ENCODE assay signal across 17 cellular contexts in genomic region chr17:4307179-4307930, GRCh38. TPM values are rescaled to one million over a fixed set of nuclear protein-coding genes. Genes with fewer than 3 reads are reported as not detected.
DNase-seq lines count a peak whose midpoint lies in the region; ATAC-seq, FAIRE-seq and TF ChIP-seq lines count a peak whose summit lies in the region.
"Had no signal": no experiment of that assay in that cellular context is flagged by ENCODE, and none has a peak within 500 bp of the region (broad histone marks: within the 10 kb centered on the region; RNA-seq: fewer than 3 reads in every experiment).

No MANE protein-coding gene starts in this region.

- no peak overlapping the region for H3K14ac ChIP-seq in H1 (ENCODE audit: insufficient read length)

- H2BK120ac ChIP-seq in H1 (replicated peaks; ENCODE audit: low read depth, low read length): peak overlapping the region; percentile 13

- H3K4ac ChIP-seq in H1 (replicated peaks; ENCODE audit: insufficient read length, low read depth, low read length): no peak overlapping the region

- no peak overlapping the region for H3K9ac ChIP-seq in H1 (replicated peaks in 1 of 4; ENCODE audit: extremely low read depth in 1 of 4, low read depth in 3 of 4, low read length in 3 of 4)

- peak overlapping the region; percentile 11; the same call in 1 of the 2 replicates for H3K18ac ChIP-seq in H1 (ENCODE audit: extremely low read depth, low read length)

- 0 out of 2 replicates have a peak overlapping the region, but pooled peaks have one; percentile 2 for H2BK12ac ChIP-seq in H1 (ENCODE audit: low read depth, low read length)

- no peaks in the 10 kb centered on the region for H3K27me3 Mint-ChIP-seq in CD8-positive, alpha-beta memory T cell
- no peaks in the 10 kb centered on the region for H3K27me3 Mint-ChIP-seq in IgD-negative memory B cell
- no peaks in the 10 kb centered on the region for H3K27me3 Mint-ChIP-seq in naive thymus-derived CD8-positive, alpha-beta T cell
- H3K27me3 Mint-ChIP-seq: activated CD4-positive, alpha-beta T cell treated with anti-CD3 and anti-CD28 coated beads, Interleukin-2, amount 10 ng/mL, durations not matched to agents 7 days and 5 days had no signal

- H3K27me3 ChIP-seq in CD8-positive, alpha-beta memory T cell (ENCODE audit: insufficient read depth, low read length, poor library complexity, severe bottlenecking): no peaks in the 10 kb centered on the region
- H3K27me3 ChIP-seq in H1 (replicated peaks in 1 of 4; ENCODE audit: control insufficient read depth in 3 of 4, extremely low read depth in 1 of 4, insufficient read depth in 3 of 4, low read length in 3 of 4): no peaks in the 10 kb centered on the region
- no peaks in the 10 kb centered on the region for H3K27me3 ChIP-seq in dorsolateral prefrontal cortex
- H3K27me3 ChIP-seq: esophagus muscularis mucosa, right atrium auricular region, testis had no signal

- WGBS in H1 (ENCODE audit: extremely low coverage in 1 of 2, insufficient coverage in 1 of 2, insufficient read length in 1 of 2, insufficient replicate concordance in 2 of 2, low coverage in 1 of 2, low lambda C conversion rate in 2 of 2, missing lambda C conversion rate in 1 of 2), 2 experiments: 28% methylated on average over 7 of the region's 7 CpGs; no CpG with 5 or more reads in 1 of the 2 experiments

- H3K56ac ChIP-seq in H1 (replicated peaks; ENCODE audit: insufficient read length, low read depth, low read length): no peak overlapping the region

- CTCF ChIA-PET in CD8-positive, alpha-beta memory T cell (lab: Charles Lee): no interaction called here
- CTCF ChIA-PET in H1 (lab: Charles Lee; ENCODE audit: partially characterized antibody): interaction anchor here (0.5 to 2.5 kb wide), 6 partner anchors 10 to 104 kb away, joined by 3 to 9 read pairs (median 4); no protein-coding TSS in a partner anchor

- peak overlapping the region; percentile 57 to 67 for H3K4me2 ChIP-seq in H1 (ENCODE audit: insufficient read depth in 1 of 2, low read depth in 2 of 2, low read length in 2 of 2)

- H2BK20ac ChIP-seq in H1 (ENCODE audit: low read length): no peak overlapping the region

- H4K91ac ChIP-seq in H1 (replicated peaks; ENCODE audit: insufficient read length, low read length): peak overlapping the region; percentile 1

- ATAC-seq in naive thymus-derived CD8-positive, alpha-beta T cell: no peak
- ATAC-seq: lower lobe of right lung had no signal

- DNase-seq in CD8-positive, alpha-beta memory T cell: no peak
- DNase-seq in H1 (ENCODE audit: low read depth in 1 of 2, low spot score in 2 of 2): peak in 1 of 2 experiments; percentile 29
- no peak for DNase-seq in naive thymus-derived CD8-positive, alpha-beta T cell
- DNase-seq in GM03348 (ENCODE audit: low spot score): no peak
- no peak for DNase-seq in dorsolateral prefrontal cortex
- no peak for DNase-seq in NCI-H146 treated with DMSO at 0.1 percent for 48 hours (lab: John Stamatoyannopoulos, UW; ENCODE audit: unreplicated experiment)
- DNase-seq: activated CD4-positive, alpha-beta T cell treated with anti-CD3 and anti-CD28 coated beads, Interleukin-2, amount 10 ng/mL, durations not matched to agents 7 days and 5 days; AML-193; lower lobe of right lung; NCI-H1105; NCI-H510A treated with DMSO at 0.1 percent for 48 hours; RPMI8226; stimulated activated CD4-positive, alpha-beta T cell treated with anti-CD3 and anti-CD28 coated beads, Interleukin-12 subunit alpha, Interleukin-12 subunit beta, amount 100 ng/mL, for 4 hours; testis had no signal

- peaks cover 30% of the 10 kb centered on the region for H3K4me1 ChIP-seq in CD8-positive, alpha-beta memory T cell (ENCODE audit: insufficient read depth, low read length)
- peaks cover 2 to 14% (median 5%) of the 10 kb centered on the region in 4 experiments; a peak in 5 of 7 replicates for H3K4me1 ChIP-seq in H1 (replicated peaks in 1 of 4; ENCODE audit: control insufficient read depth in 3 of 4, insufficient read depth in 4 of 4, low read length in 3 of 4)

- H3K23me2 ChIP-seq in H1 (ENCODE audit: low read depth, low read length): no peaks in the 10 kb centered on the region

- peak; percentile 66 for FAIRE-seq in H1 (lab: Jason Lieb, UNC)

- H2BK5ac ChIP-seq in H1 (ENCODE audit: low read depth, low read length): peak overlapping the region; percentile 26

- no peak overlapping the region for H2AFZ ChIP-seq in H1 (ENCODE audit: low read length)

- H3K23ac ChIP-seq in H1 (ENCODE audit: insufficient read length): no peak overlapping the region

- H4K5ac ChIP-seq in H1 (ENCODE audit: insufficient read length, low read depth, low read length): peak overlapping the region; percentile 78

- H3K27ac ChIP-seq in CD8-positive, alpha-beta memory T cell (ENCODE audit: low read depth, low read length): no peak overlapping the region
- H3K27ac ChIP-seq in H1 (ENCODE audit: low read depth, low read length) (peak overlapping the region; percentile 46; the same call in 1 of the 2 replicates), dorsolateral prefrontal cortex (peak overlapping the region in 12 of 59 donors; percentile 0 to 52 (median 22))
- H3K27ac ChIP-seq: esophagus muscularis mucosa, lower lobe of right lung, right atrium auricular region, testis had no signal

- peaks cover 0 to 44% (median 2%) of the 10 kb centered on the region in 3 donors for H3K36me3 Mint-ChIP-seq in CD8-positive, alpha-beta memory T cell
- peaks cover 5% of the 10 kb centered on the region for H3K36me3 Mint-ChIP-seq in IgD-negative memory B cell
- H3K36me3 Mint-ChIP-seq in naive thymus-derived CD8-positive, alpha-beta T cell: peaks cover 0 to 37% (median 0%) of the 10 kb centered on the region in 3 donors

- peaks cover 3% of the 10 kb centered on the region; the same call in 1 of the 2 replicates for H3K79me1 ChIP-seq in H1 (ENCODE audit: low read depth, low read length)

- no peaks in the 10 kb centered on the region for H3K9me3 ChIP-seq in CD8-positive, alpha-beta memory T cell (ENCODE audit: low read length)
- no peaks in the 10 kb centered on the region; a peak in 1 of 4 replicates for H3K9me3 ChIP-seq in H1 (ENCODE audit: insufficient read depth in 2 of 2, low read depth in 1 of 2, low read length in 1 of 2)
- H3K9me3 ChIP-seq: esophagus muscularis mucosa, lower lobe of right lung, right atrium auricular region, testis had no signal

- TF ChIP-seq RAD21 in H1 (IDR thresholded peaks at IDR 0.05 in 1 of 2, conservative IDR thresholded peaks at IDR 0.05 in 1 of 2; ENCODE audit: low read depth in 2 of 2, low read length in 2 of 2): no peak

- TF ChIP-seq POLR2A in H1 (IDR thresholded peaks at IDR 0.05; ENCODE audit: control extremely low read depth in 1 of 2, low read depth in 2 of 2, low read length in 2 of 2): no peak

- peaks cover 0 to 11% of the 10 kb centered on the region in 2 experiments for H4K20me1 ChIP-seq in H1 (replicated peaks in 1 of 2; ENCODE audit: control insufficient read depth in 1 of 2, insufficient read depth in 2 of 2, low read length in 2 of 2)

- no peak overlapping the region for H2AK5ac ChIP-seq in H1 (ENCODE audit: low read depth, low read length)

- H3K9me3 Mint-ChIP-seq in CD8-positive, alpha-beta memory T cell: no peaks in the 10 kb centered on the region
- no peaks in the 10 kb centered on the region for H3K9me3 Mint-ChIP-seq in IgD-negative memory B cell
- no peaks in the 10 kb centered on the region for H3K9me3 Mint-ChIP-seq in naive thymus-derived CD8-positive, alpha-beta T cell
- H3K9me3 Mint-ChIP-seq: activated CD4-positive, alpha-beta T cell treated with anti-CD3 and anti-CD28 coated beads, Interleukin-2, amount 10 ng/mL, durations not matched to agents 7 days and 5 days had no signal

- peaks cover 13 to 87% of the 10 kb centered on the region in 2 experiments; a peak in 3 of 4 replicates for H3K79me2 ChIP-seq in H1 (ENCODE audit: control insufficient read depth in 1 of 2, insufficient read depth in 2 of 2, low read length in 2 of 2)

- H3K27ac Mint-ChIP-seq in CD8-positive, alpha-beta memory T cell: peak overlapping the region in 5 of 8 donors; percentile 6 to 81 (median 41)
- H3K27ac Mint-ChIP-seq in IgD-negative memory B cell: peak overlapping the region in 2 of 3 donors; percentile 9 to 80
- H3K27ac Mint-ChIP-seq in naive thymus-derived CD8-positive, alpha-beta T cell: peak overlapping the region in 9 of 10 donors; percentile 30 to 85 (median 64)
- H3K27ac Mint-ChIP-seq: activated CD4-positive, alpha-beta T cell treated with anti-CD3 and anti-CD28 coated beads, Interleukin-2, amount 10 ng/mL, durations not matched to agents 7 days and 5 days had no signal

- no peak overlapping the region for H2BK15ac ChIP-seq in H1 (ENCODE audit: low read length)

- no peak overlapping the region for H3K4me3 Mint-ChIP-seq in CD8-positive, alpha-beta memory T cell
- H3K4me3 Mint-ChIP-seq in IgD-negative memory B cell: no peak overlapping the region
- no peak overlapping the region for H3K4me3 Mint-ChIP-seq in naive thymus-derived CD8-positive, alpha-beta T cell
- H3K4me3 Mint-ChIP-seq: activated CD4-positive, alpha-beta T cell treated with anti-CD3 and anti-CD28 coated beads, Interleukin-2, amount 10 ng/mL, durations not matched to agents 7 days and 5 days had no signal

- H3K4me3 ChIP-seq in CD8-positive, alpha-beta memory T cell (ENCODE audit: low read length): no peak overlapping the region
- H3K4me3 ChIP-seq in H1 (ENCODE audit: extremely low read depth in 1 of 4, insufficient read depth in 2 of 4, low read depth in 3 of 4, low read length in 4 of 4) (peak overlapping the region in 3 of 4 experiments; percentile 16 to 48 (median 26); a peak in 6 of 8 replicates), dorsolateral prefrontal cortex (no peak overlapping the region)
- H3K4me3 ChIP-seq: esophagus muscularis mucosa, lower lobe of right lung, right atrium auricular region, testis had no signal

- H3K36me3 ChIP-seq in CD8-positive, alpha-beta memory T cell (ENCODE audit: insufficient read depth, low read length): peaks cover 3% of the 10 kb centered on the region
- H3K36me3 ChIP-seq in H1 (ENCODE audit: control insufficient read depth in 2 of 4, insufficient read depth in 4 of 4, low read length in 3 of 4): peaks cover 4 to 28% (median 10%) of the 10 kb centered on the region in 4 experiments; a peak in 7 of 8 replicates

- peak overlapping the region; percentile 75; the same call in 1 of the 2 replicates for H4K8ac ChIP-seq in H1 (ENCODE audit: extremely low read depth, insufficient read depth, low read length)

- intact Hi-C loops in dorsolateral prefrontal cortex (cut with DNase I): loop anchor here in 1 of 2 donors (5.0 kb wide), 1 partner anchor 85 kb away; no protein-coding TSS in a partner anchor

- POLR2A ChIA-PET in CD8-positive, alpha-beta memory T cell (lab: Charles Lee): no interaction called here
- POLR2A ChIA-PET in H1 (lab: Charles Lee; ENCODE audit: partially characterized antibody): interaction anchor here (1.2 to 1.6 kb wide), 4 partner anchors 21 to 54 kb away, joined by 3 to 4 read pairs (median 4); no protein-coding TSS in a partner anchor
- POLR2A ChIA-PET in naive thymus-derived CD8-positive, alpha-beta T cell (lab: Charles Lee): no interaction called here

- no peak for TF ChIP-seq EP300 in H1 (IDR thresholded peaks at IDR 0.05; ENCODE audit: borderline replicate concordance in 1 of 2, low read depth in 2 of 2, low read length in 2 of 2)

- TF ChIP-seq CTCF in H1 (IDR thresholded peaks at IDR 0.05; ENCODE audit: control extremely low read depth in 1 of 3, insufficient read depth in 1 of 3, low read depth in 1 of 3, low read length in 3 of 3) (no peak), dorsolateral prefrontal cortex (IDR thresholded peaks at IDR 0.05 in 54 of 56, conservative IDR thresholded peaks at IDR 0.05 in 2 of 56; ENCODE audit: low read depth in 1 of 56, partially characterized antibody in 56 of 56) (no peak)

- H3K4me1 Mint-ChIP-seq in CD8-positive, alpha-beta memory T cell: peaks cover 45 to 56% (median 49%) of the 10 kb centered on the region in 3 donors
- H3K4me1 Mint-ChIP-seq in IgD-negative memory B cell: peaks cover 35 to 48% (median 42%) of the 10 kb centered on the region in 3 donors
- peaks cover 28 to 49% (median 43%) of the 10 kb centered on the region in 4 donors for H3K4me1 Mint-ChIP-seq in naive thymus-derived CD8-positive, alpha-beta T cell

RNA-seq across cellular contexts. Expression of gene ANKFY1, which starts 43.6 kb away (rescaled TPM):
- total RNA-seq in CD8-positive, alpha-beta memory T cell: 10 to 100 TPM; 35.2 to 39.6 TPM
- 13.3 TPM for polyA plus RNA-seq in CD8-positive, alpha-beta memory T cell
- 9.4 TPM for polyA plus RNA-seq in IgD-negative memory B cell
- 44.9 and 45.3 TPM in 2 replicates for total RNA-seq in H1 (2021; fragmentation: NEBNext Ultra II Directional; extraction: Animal tissue kit (Norgen Biotek cat#: 25700))
- polyA plus RNA-seq in H1 (2011; rRNA removed): 28.3 and 48.4 TPM in 2 replicates
- polyA plus RNA-seq in H1 (2011; cell fraction: cytosol; rRNA removed): 28.9 TPM
- 192 TPM for polyA plus RNA-seq in H1 (2011; cell fraction: nucleus; rRNA removed)
- polyA plus RNA-seq in H1 (2012, experiment 1 of 2): 27.6 to 33.7 TPM (median 30.9 TPM) in 4 replicates
- polyA plus RNA-seq in H1 (2012, experiment 2 of 2): 3.4 TPM
- polyA plus RNA-seq in H1 (2013, experiment 1 of 2): 16.5 TPM
- polyA plus RNA-seq in H1 (2013, experiment 2 of 2): 13.8 TPM
- 69.5 and 98.9 TPM in 2 replicates for polyA minus RNA-seq in H1 (2011; rRNA and poly(A)+ RNA removed)
- polyA minus RNA-seq in H1 (2011; cell fraction: cytosol; rRNA and poly(A)+ RNA removed): 47.0 TPM
- polyA minus RNA-seq in H1 (2011; cell fraction: nucleus; rRNA and poly(A)+ RNA removed): 90.2 TPM
- 10 to 100 TPM; 65.0 to 68.9 TPM for total RNA-seq in naive thymus-derived CD8-positive, alpha-beta T cell
- polyA plus RNA-seq in naive thymus-derived CD8-positive, alpha-beta T cell: 10 to 100 TPM in 1 of 3 donors, 1 to 10 TPM in 2; 9.9 to 13.7 (median 10.0) TPM
- total RNA-seq in dorsolateral prefrontal cortex: 100 to 1,000 TPM in 7 of 120 experiments, 10 to 100 TPM in 113; 46.8 to 109 (median 81.7) TPM

RNA-seq across cellular contexts. Expression of gene UBE2G1, which starts 59.1 kb away (rescaled TPM):
- 10 to 100 TPM; 54.9 to 68.0 TPM for total RNA-seq in CD8-positive, alpha-beta memory T cell
- polyA plus RNA-seq in CD8-positive, alpha-beta memory T cell: 66.6 TPM
- 97.5 TPM for polyA plus RNA-seq in IgD-negative memory B cell
- 168 and 170 TPM in 2 replicates for total RNA-seq in H1 (2021; fragmentation: NEBNext Ultra II Directional; extraction: Animal tissue kit (Norgen Biotek cat#: 25700))
- 57.8 and 73.9 TPM in 2 replicates for polyA plus RNA-seq in H1 (2011; rRNA removed)
- 76.4 TPM for polyA plus RNA-seq in H1 (2011; cell fraction: cytosol; rRNA removed)
- 44.5 TPM for polyA plus RNA-seq in H1 (2011; cell fraction: nucleus; rRNA removed)
- 74.2 to 100 TPM (median 93.0 TPM) in 4 replicates for polyA plus RNA-seq in H1 (2012, experiment 1 of 2)
- 39.9 TPM for polyA plus RNA-seq in H1 (2012, experiment 2 of 2)
- polyA plus RNA-seq in H1 (2013, experiment 1 of 2): 88.5 TPM
- 88.7 TPM for polyA plus RNA-seq in H1 (2013, experiment 2 of 2)
- 55.5 and 68.1 TPM in 2 replicates for polyA minus RNA-seq in H1 (2011; rRNA and poly(A)+ RNA removed)
- 94.1 TPM for polyA minus RNA-seq in H1 (2011; cell fraction: cytosol; rRNA and poly(A)+ RNA removed)
- 74.8 TPM for polyA minus RNA-seq in H1 (2011; cell fraction: nucleus; rRNA and poly(A)+ RNA removed)
- 10 to 100 TPM; 57.2 to 64.5 TPM for total RNA-seq in naive thymus-derived CD8-positive, alpha-beta T cell
- polyA plus RNA-seq in naive thymus-derived CD8-positive, alpha-beta T cell: 10 to 100 TPM; 42.7 to 56.5 (median 50.4) TPM
- 10 to 100 TPM; 43.4 to 73.4 (median 57.3) TPM for total RNA-seq in dorsolateral prefrontal cortex

Comparison
In these comparisons a context has a peak if more than half of its experiments do, and no peak if none do; other contexts are left out.
1. H3K4me3 ChIP-seq: peak in H1 (3 of 4); none in CD8-positive, alpha-beta memory T cell (single experiment) and dorsolateral prefrontal cortex (0 of 59).
2. Peak in every context shown above with its lines, with median percentiles within 50 percentile points of each other: H3K27ac Mint-ChIP-seq.